Comparison of ENCODE assay signal across 32 cellular contexts in genomic region chr6:32370510-32370909, GRCh38. TPM values are rescaled to one million over a fixed set of nuclear protein-coding genes. Genes with fewer than 3 reads are reported as not detected.
DNase-seq lines count a peak whose midpoint lies in the region; ATAC-seq lines count a peak whose summit lies in the region.
"Had no signal": no experiment of that assay in that cellular context is flagged by ENCODE, and none has a peak within 500 bp of the region (broad histone marks: within the 10 kb centered on the region; RNA-seq: fewer than 3 reads in every experiment).

No MANE protein-coding gene starts in this region.

- H3K27ac Mint-ChIP-seq in naive thymus-derived CD8-positive, alpha-beta T cell, result no peak overlapping the region
- H3K27ac Mint-ChIP-seq: activated naive CD8-positive, alpha-beta T cell treated with anti-CD3 and anti-CD28 coated beads, Interleukin-2, amount 10 ng/mL, durations not matched to agents 7 days and 5 days; activated T-cell treated with anti-CD3 and anti-CD28 coated beads, Interleukin-2, amount 50 U/mL, for 24 hours had no signal

- H3F3A ChIP-seq in GM23248 (ENCODE audit: insufficient read depth), result peaks cover 7% of the 10 kb centered on the region

- H3K4me1 ChIP-seq in GM23248 (ENCODE audit: insufficient read depth), result peaks cover 24% of the 10 kb centered on the region
- H3K4me1 ChIP-seq: ascending aorta, lower lobe of right lung, psoas muscle had no signal

- no peaks in the 10 kb centered on the region for H3K79me2 ChIP-seq in GM23248 (ENCODE audit: insufficient read depth)

- no peaks in the 10 kb centered on the region for H3K9me3 ChIP-seq in GM23248 (ENCODE audit: low read depth)
- H3K9me3 ChIP-seq: ascending aorta; BLaER1 treated with 17β-estradiol and CSF1 and Interleukin-3, amounts not matched to agents 10 nM and 100 nM; heart right ventricle; lower lobe of right lung; psoas muscle; SJSA1 had no signal

- ATAC-seq in GM21447 (IDR thresholded peaks at IDR 0.05; ENCODE audit: unreplicated experiment), result no peak
- ATAC-seq in naive thymus-derived CD8-positive, alpha-beta T cell, result no peak
- ATAC-seq in HG02885 (IDR thresholded peaks at IDR 0.05; ENCODE audit: poor library complexity, unreplicated experiment), result no peak
- ATAC-seq: heart right ventricle, lower lobe of right lung, psoas muscle had no signal

- 73 to 76% methylated on average over 2 of the region's 2 CpGs for WGBS in GM23248 (ENCODE audit: low coverage in 1 of 2, low lambda C conversion rate in 2 of 2, missing lambda C conversion rate in 2 of 2), 2 experiments

- H3K9ac ChIP-seq in GM23248, result no peak overlapping the region
- H3K9ac ChIP-seq: BLaER1 treated with 17β-estradiol and CSF1 and Interleukin-3, amounts not matched to agents 10 nM and 100 nM had no signal

- H3K27ac ChIP-seq in GM23248, result no peak overlapping the region
- H3K27ac ChIP-seq: ascending aorta; BLaER1 treated with 17β-estradiol and CSF1 and Interleukin-3, amounts not matched to agents 10 nM and 100 nM; lower lobe of right lung; psoas muscle; SJSA1 had no signal

- no peak overlapping the region for H3K4me3 Mint-ChIP-seq in naive thymus-derived CD8-positive, alpha-beta T cell
- H3K4me3 Mint-ChIP-seq: activated naive CD8-positive, alpha-beta T cell treated with anti-CD3 and anti-CD28 coated beads, Interleukin-2, amount 10 ng/mL, durations not matched to agents 7 days and 5 days; activated T-cell treated with anti-CD3 and anti-CD28 coated beads, Interleukin-2, amount 50 U/mL, for 24 hours; nephron had no signal

- no peaks in the 10 kb centered on the region for H3K9me2 ChIP-seq in GM23248 (ENCODE audit: insufficient read depth)

- H3K27me3 ChIP-seq in GM23248 (replicated peaks; ENCODE audit: insufficient read depth), result no peaks in the 10 kb centered on the region
- H3K27me3 ChIP-seq: ascending aorta; BLaER1 treated with 17β-estradiol and CSF1 and Interleukin-3, amounts not matched to agents 10 nM and 100 nM had no signal

- H3K4me2 ChIP-seq in GM23248 (ENCODE audit: unreplicated experiment), result no peak overlapping the region

- no peaks in the 10 kb centered on the region for H3K36me3 ChIP-seq in GM23248 (ENCODE audit: low read depth)
- H3K36me3 ChIP-seq: ascending aorta; BLaER1 treated with 17β-estradiol and CSF1 and Interleukin-3, amounts not matched to agents 10 nM and 100 nM; heart right ventricle; lower lobe of right lung; SJSA1 had no signal

- in situ Hi-C loops in GM23248 (cut with MboI), result no loop called here

- H2AFZ ChIP-seq in GM23248, result no peak overlapping the region

- POLR2A ChIA-PET in naive thymus-derived CD8-positive, alpha-beta T cell (lab: Charles Lee), result no interaction called here

- H4K20me1 ChIP-seq in GM23248 (ENCODE audit: insufficient read depth), result no peaks in the 10 kb centered on the region
- H4K20me1 ChIP-seq: BLaER1 treated with 17β-estradiol and CSF1 and Interleukin-3, amounts not matched to agents 10 nM and 100 nM had no signal

- H3K27me3 Mint-ChIP-seq in naive thymus-derived CD8-positive, alpha-beta T cell, result peaks cover 22 to 46% (median 28%) of the 10 kb centered on the region in 5 donors

- peaks cover 0 to 2% (median 0%) of the 10 kb centered on the region in 4 donors for H3K4me1 Mint-ChIP-seq in naive thymus-derived CD8-positive, alpha-beta T cell
- H3K4me1 Mint-ChIP-seq: activated naive CD8-positive, alpha-beta T cell treated with anti-CD3 and anti-CD28 coated beads, Interleukin-2, amount 10 ng/mL, durations not matched to agents 7 days and 5 days; nephron had no signal

- no peaks in the 10 kb centered on the region for H3K36me3 Mint-ChIP-seq in naive thymus-derived CD8-positive, alpha-beta T cell
- H3K36me3 Mint-ChIP-seq: activated naive CD8-positive, alpha-beta T cell treated with anti-CD3 and anti-CD28 coated beads, Interleukin-2, amount 10 ng/mL, durations not matched to agents 7 days and 5 days had no signal

- H3K4me3 ChIP-seq in GM23248, result no peak overlapping the region
- H3K4me3 ChIP-seq: ascending aorta; BLaER1 treated with 17β-estradiol and CSF1 and Interleukin-3, amounts not matched to agents 10 nM and 100 nM; heart right ventricle; lower lobe of right lung; psoas muscle; SJSA1 had no signal

- no peaks in the 10 kb centered on the region for H3K9me3 Mint-ChIP-seq in naive thymus-derived CD8-positive, alpha-beta T cell
- H3K9me3 Mint-ChIP-seq: activated naive CD8-positive, alpha-beta T cell treated with anti-CD3 and anti-CD28 coated beads, Interleukin-2, amount 10 ng/mL, durations not matched to agents 7 days and 5 days; activated T-cell treated with anti-CD3 and anti-CD28 coated beads, Interleukin-2, amount 50 U/mL, for 24 hours had no signal

- DNase-seq in GM23248 (peak; percentile 38), NCI-H460 (ENCODE audit: extremely low read depth, low read depth) (peak; percentile 81), dermis blood vessel endothelial cell (peak; percentile 2), iris pigment epithelial cell (ENCODE audit: low read depth) (peak; percentile 65), GF-D8 (lab: John Stamatoyannopoulos, UW) (no peak)
- no peak for DNase-seq in naive thymus-derived CD8-positive, alpha-beta T cell
- DNase-seq: activated CD4-positive, alpha-beta T cell treated with anti-CD3 and anti-CD28 coated beads for 48 hours; activated gamma-delta T cell; activated naive CD8-positive, alpha-beta T cell treated with anti-CD3 and anti-CD28 coated beads, Interleukin-2, amount 10 ng/mL, durations not matched to agents 7 days and 5 days; activated T-cell treated with anti-CD3 and anti-CD28 coated beads, Interleukin-2, amount 50 U/mL, for 24 hours; foreskin melanocyte; GDM1; heart right ventricle; Kasumi-1; kidney glomerular epithelial cell; lower lobe of right lung; NCI-H510A; psoas muscle; RPMI8226; stimulated activated CD4-positive, alpha-beta T cell treated with anti-CD3 and anti-CD28 coated beads, Interleukin-4, amount 100 ng/mL, for 4 hours; trophoblast cell had no signal

RNA-seq across cellular contexts. Expression of gene TSBP1, which starts 1.2 kb away (rescaled TPM):
- not detected in 2 replicates for total RNA-seq in GM23248 (2014; rRNA removed; shearing (Covaris generic))
- polyA plus RNA-seq in GM23248 (2016; fragmentation: Nextera tagmentation; extraction: Ambion mirVana), result not detected in 2 replicates
- total RNA-seq in NCI-H460 (2014; rRNA removed; shearing (Covaris generic)), result not detected in 2 replicates
- polyA plus RNA-seq in NCI-H460 (2014; cell fraction: nucleus; rRNA removed), result not detected in 2 replicates
- total RNA-seq in dermis blood vessel endothelial cell, result not detected in 2 replicates
- not detected for total RNA-seq in naive thymus-derived CD8-positive, alpha-beta T cell
- not detected for polyA plus RNA-seq in naive thymus-derived CD8-positive, alpha-beta T cell
- total RNA-seq: activated naive CD8-positive, alpha-beta T cell treated with anti-CD3 and anti-CD28 coated beads, Interleukin-2, amount 10 ng/mL, durations not matched to agents 7 days and 5 days; ascending aorta; cerebellum; heart right ventricle; lower lobe of right lung; mucosa of gallbladder; omental fat pad; psoas muscle; SJSA1; subcutaneous adipose tissue had no signal
- polyA plus RNA-seq: AG04450, heart right ventricle, psoas muscle had no signal

RNA-seq across cellular contexts. Expression of gene BTNL2, which starts 36.5 kb away (rescaled TPM):
- not detected in 2 replicates for total RNA-seq in GM23248 (2014; rRNA removed; shearing (Covaris generic))
- not detected in 2 replicates for polyA plus RNA-seq in GM23248 (2016; fragmentation: Nextera tagmentation; extraction: Ambion mirVana)
- total RNA-seq in NCI-H460 (2014; rRNA removed; shearing (Covaris generic)), result not detected in 2 replicates
- polyA plus RNA-seq in NCI-H460 (2014; cell fraction: nucleus; rRNA removed), result not detected in 2 replicates
- total RNA-seq in dermis blood vessel endothelial cell, result not detected in 2 replicates
- total RNA-seq in naive thymus-derived CD8-positive, alpha-beta T cell, result not detected
- polyA plus RNA-seq in naive thymus-derived CD8-positive, alpha-beta T cell, result not detected
- total RNA-seq: activated naive CD8-positive, alpha-beta T cell treated with anti-CD3 and anti-CD28 coated beads, Interleukin-2, amount 10 ng/mL, durations not matched to agents 7 days and 5 days; ascending aorta; heart right ventricle; lower lobe of right lung; mucosa of gallbladder; omental fat pad; psoas muscle; SJSA1; subcutaneous adipose tissue had no signal
- polyA plus RNA-seq: AG04450, heart right ventricle, psoas muscle had no signal

Comparison
In these comparisons a context has a peak if more than half of its experiments do, and no peak if none do; other contexts are left out.
1. DNase-seq: peak in GM23248 (single experiment), NCI-H460 (single experiment), dermis blood vessel endothelial cell (single experiment) and iris pigment epithelial cell (single experiment); none in naive thymus-derived CD8-positive, alpha-beta T cell (0 of 10) and GF-D8 (single experiment).